In the genomic region with DNA sequence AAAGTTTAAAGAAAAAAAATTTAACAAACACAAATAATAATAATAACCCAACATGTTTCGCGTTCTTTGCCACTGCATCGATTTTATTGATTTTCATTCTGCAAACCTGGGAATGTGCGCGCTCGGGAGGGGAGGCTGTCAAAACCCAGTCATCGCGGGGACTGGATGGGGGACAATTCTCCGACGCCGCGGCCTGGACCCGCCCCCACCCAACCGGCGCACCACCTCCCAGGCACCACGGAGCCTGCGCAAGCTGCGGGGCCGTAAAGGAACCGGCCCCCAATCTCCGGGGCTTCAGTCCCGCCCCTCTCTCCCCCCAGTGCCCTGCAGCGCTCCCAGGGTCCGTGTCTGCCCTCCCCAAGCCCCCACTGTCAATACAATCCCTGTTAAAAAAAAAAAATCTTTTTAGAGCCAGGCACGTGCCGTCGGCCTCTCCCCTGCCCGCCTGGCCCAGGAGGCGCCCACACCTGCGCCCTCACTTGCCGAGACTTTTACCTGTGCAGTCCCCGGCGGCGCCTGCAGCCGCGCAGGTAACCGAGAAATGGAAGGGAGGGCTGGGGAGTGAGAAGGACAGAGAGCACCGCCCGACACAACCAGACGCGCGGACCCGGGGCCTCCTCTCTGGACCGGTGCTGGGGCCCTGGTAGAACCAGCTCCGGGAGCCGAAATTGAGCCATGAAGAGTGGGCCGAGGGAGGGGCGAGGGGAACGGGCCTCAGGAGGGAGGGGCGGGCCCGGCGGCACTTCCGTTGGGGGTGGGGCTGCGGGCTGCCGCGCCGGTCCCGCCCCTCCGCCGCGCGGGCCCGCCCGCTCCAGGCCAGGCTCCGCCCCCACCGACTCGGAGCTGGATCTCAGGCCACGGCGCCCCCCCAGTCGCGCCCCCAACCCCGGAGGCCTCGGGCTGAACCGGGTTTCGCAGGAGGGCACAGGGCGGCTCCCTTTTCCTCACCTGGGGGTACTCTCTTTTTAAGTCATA, we compare ENCODE assay signal across 1 cellular context.
TF ChIP-seq lines count a peak whose summit lies in the region.

No MANE protein-coding gene starts in this region.

TF ChIP-seq in HepG2, 621 proteins besides CTCF, POLR2A, EP300 and RAD21 (continued from another document and continues in another):
- TF ChIP-seq, protein P1, sequence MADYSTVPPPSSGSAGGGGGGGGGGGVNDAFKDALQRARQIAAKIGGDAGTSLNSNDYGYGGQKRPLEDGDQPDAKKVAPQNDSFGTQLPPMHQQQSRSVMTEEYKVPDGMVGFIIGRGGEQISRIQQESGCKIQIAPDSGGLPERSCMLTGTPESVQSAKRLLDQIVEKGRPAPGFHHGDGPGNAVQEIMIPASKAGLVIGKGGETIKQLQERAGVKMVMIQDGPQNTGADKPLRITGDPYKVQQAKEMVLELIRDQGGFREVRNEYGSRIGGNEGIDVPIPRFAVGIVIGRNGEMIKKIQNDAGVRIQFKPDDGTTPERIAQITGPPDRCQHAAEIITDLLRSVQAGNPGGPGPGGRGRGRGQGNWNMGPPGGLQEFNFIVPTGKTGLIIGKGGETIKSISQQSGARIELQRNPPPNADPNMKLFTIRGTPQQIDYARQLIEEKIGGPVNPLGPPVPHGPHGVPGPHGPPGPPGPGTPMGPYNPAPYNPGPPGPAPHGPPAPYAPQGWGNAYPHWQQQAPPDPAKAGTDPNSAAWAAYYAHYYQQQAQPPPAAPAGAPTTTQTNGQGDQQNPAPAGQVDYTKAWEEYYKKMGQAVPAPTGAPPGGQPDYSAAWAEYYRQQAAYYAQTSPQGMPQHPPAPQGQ (CRISPR knock-in tag; IDR thresholded peaks at IDR 0.05; ENCODE audit: borderline replicate concordance), result no peak
- TF ChIP-seq, protein P2, sequence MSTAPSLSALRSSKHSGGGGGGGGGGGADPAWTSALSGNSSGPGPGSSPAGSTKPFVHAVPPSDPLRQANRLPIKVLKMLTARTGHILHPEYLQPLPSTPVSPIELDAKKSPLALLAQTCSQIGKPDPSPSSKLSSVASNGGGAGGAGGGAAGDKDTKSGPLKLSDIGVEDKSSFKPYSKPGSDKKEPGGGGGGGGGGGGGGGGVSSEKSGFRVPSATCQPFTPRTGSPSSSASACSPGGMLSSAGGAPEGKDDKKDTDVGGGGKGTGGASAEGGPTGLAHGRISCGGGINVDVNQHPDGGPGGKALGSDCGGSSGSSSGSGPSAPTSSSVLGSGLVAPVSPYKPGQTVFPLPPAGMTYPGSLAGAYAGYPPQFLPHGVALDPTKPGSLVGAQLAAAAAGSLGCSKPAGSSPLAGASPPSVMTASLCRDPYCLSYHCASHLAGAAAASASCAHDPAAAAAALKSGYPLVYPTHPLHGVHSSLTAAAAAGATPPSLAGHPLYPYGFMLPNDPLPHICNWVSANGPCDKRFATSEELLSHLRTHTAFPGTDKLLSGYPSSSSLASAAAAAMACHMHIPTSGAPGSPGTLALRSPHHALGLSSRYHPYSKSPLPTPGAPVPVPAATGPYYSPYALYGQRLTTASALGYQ (CRISPR knock-in tag; IDR thresholded peaks at IDR 0.05), result no peak
- TF ChIP-seq, protein P3, sequence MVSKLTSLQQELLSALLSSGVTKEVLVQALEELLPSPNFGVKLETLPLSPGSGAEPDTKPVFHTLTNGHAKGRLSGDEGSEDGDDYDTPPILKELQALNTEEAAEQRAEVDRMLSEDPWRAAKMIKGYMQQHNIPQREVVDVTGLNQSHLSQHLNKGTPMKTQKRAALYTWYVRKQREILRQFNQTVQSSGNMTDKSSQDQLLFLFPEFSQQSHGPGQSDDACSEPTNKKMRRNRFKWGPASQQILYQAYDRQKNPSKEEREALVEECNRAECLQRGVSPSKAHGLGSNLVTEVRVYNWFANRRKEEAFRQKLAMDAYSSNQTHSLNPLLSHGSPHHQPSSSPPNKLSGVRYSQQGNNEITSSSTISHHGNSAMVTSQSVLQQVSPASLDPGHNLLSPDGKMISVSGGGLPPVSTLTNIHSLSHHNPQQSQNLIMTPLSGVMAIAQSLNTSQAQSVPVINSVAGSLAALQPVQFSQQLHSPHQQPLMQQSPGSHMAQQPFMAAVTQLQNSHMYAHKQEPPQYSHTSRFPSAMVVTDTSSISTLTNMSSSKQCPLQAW (CRISPR knock-in tag; IDR thresholded peaks at IDR 0.05), result peak; percentile 57; the same call in 1 of the 2 replicates
- TF ChIP-seq, protein P4, sequence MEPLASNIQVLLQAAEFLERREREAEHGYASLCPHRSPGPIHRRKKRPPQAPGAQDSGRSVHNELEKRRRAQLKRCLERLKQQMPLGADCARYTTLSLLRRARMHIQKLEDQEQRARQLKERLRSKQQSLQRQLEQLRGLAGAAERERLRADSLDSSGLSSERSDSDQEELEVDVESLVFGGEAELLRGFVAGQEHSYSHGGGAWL (CRISPR knock-in tag; IDR thresholded peaks at IDR 0.05), result no peak; the same call in 1 of the 2 replicates
- TF ChIP-seq JDP2 (CRISPR knock-in tag; IDR thresholded peaks at IDR 0.05; ENCODE audit: borderline replicate concordance) (no peak), ZNF24 (IDR thresholded peaks at IDR 0.05) (no peak), IRX3 (CRISPR knock-in tag; IDR thresholded peaks at IDR 0.05; ENCODE audit: borderline replicate concordance, low read depth) (peak; percentile 85; the same call in 1 of the 2 replicates), ZNF737 (CRISPR knock-in tag; IDR thresholded peaks at IDR 0.05; ENCODE audit: borderline replicate concordance) (no peak), ZFP82 (CRISPR knock-in tag; IDR thresholded peaks at IDR 0.05; ENCODE audit: borderline replicate concordance) (no peak), NFKBIZ (CRISPR knock-in tag; IDR thresholded peaks at IDR 0.05) (no peak), ZNF543 (CRISPR knock-in tag; IDR thresholded peaks at IDR 0.05) (no peak), ZNF251 (CRISPR knock-in tag; IDR thresholded peaks at IDR 0.05) (no peak), ZNF577 (CRISPR knock-in tag; IDR thresholded peaks at IDR 0.05; ENCODE audit: borderline replicate concordance, low read depth) (no peak), ZC3H13 (CRISPR knock-in tag; IDR thresholded peaks at IDR 0.05) (peak; percentile 80; the same call in 1 of the 2 replicates), GABPA (IDR thresholded peaks at IDR 0.05; ENCODE audit: low read depth, low read length) (no peak), GABPA (CRISPR knock-in tag; IDR thresholded peaks at IDR 0.05; ENCODE audit: low read depth) (peak; percentile 69)
- TF ChIP-seq, protein P5, sequence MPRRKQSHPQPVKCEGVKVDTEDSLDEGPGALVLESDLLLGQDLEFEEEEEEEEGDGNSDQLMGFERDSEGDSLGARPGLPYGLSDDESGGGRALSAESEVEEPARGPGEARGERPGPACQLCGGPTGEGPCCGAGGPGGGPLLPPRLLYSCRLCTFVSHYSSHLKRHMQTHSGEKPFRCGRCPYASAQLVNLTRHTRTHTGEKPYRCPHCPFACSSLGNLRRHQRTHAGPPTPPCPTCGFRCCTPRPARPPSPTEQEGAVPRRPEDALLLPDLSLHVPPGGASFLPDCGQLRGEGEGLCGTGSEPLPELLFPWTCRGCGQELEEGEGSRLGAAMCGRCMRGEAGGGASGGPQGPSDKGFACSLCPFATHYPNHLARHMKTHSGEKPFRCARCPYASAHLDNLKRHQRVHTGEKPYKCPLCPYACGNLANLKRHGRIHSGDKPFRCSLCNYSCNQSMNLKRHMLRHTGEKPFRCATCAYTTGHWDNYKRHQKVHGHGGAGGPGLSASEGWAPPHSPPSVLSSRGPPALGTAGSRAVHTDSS (CRISPR knock-in tag; conservative IDR thresholded peaks at IDR 0.05), result no peak
- TF ChIP-seq, protein P6, sequence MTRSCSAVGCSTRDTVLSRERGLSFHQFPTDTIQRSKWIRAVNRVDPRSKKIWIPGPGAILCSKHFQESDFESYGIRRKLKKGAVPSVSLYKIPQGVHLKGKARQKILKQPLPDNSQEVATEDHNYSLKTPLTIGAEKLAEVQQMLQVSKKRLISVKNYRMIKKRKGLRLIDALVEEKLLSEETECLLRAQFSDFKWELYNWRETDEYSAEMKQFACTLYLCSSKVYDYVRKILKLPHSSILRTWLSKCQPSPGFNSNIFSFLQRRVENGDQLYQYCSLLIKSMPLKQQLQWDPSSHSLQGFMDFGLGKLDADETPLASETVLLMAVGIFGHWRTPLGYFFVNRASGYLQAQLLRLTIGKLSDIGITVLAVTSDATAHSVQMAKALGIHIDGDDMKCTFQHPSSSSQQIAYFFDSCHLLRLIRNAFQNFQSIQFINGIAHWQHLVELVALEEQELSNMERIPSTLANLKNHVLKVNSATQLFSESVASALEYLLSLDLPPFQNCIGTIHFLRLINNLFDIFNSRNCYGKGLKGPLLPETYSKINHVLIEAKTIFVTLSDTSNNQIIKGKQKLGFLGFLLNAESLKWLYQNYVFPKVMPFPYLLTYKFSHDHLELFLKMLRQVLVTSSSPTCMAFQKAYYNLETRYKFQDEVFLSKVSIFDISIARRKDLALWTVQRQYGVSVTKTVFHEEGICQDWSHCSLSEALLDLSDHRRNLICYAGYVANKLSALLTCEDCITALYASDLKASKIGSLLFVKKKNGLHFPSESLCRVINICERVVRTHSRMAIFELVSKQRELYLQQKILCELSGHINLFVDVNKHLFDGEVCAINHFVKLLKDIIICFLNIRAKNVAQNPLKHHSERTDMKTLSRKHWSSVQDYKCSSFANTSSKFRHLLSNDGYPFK (CRISPR knock-in tag; IDR thresholded peaks at IDR 0.05; ENCODE audit: borderline replicate concordance), result no peak; the same call in 1 of the 2 replicates
- TF ChIP-seq, protein P7, sequence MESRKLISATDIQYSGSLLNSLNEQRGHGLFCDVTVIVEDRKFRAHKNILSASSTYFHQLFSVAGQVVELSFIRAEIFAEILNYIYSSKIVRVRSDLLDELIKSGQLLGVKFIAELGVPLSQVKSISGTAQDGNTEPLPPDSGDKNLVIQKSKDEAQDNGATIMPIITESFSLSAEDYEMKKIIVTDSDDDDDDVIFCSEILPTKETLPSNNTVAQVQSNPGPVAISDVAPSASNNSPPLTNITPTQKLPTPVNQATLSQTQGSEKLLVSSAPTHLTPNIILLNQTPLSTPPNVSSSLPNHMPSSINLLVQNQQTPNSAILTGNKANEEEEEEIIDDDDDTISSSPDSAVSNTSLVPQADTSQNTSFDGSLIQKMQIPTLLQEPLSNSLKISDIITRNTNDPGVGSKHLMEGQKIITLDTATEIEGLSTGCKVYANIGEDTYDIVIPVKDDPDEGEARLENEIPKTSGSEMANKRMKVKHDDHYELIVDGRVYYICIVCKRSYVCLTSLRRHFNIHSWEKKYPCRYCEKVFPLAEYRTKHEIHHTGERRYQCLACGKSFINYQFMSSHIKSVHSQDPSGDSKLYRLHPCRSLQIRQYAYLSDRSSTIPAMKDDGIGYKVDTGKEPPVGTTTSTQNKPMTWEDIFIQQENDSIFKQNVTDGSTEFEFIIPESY (CRISPR knock-in tag; IDR thresholded peaks at IDR 0.05), result no peak
- TF ChIP-seq, protein P8, sequence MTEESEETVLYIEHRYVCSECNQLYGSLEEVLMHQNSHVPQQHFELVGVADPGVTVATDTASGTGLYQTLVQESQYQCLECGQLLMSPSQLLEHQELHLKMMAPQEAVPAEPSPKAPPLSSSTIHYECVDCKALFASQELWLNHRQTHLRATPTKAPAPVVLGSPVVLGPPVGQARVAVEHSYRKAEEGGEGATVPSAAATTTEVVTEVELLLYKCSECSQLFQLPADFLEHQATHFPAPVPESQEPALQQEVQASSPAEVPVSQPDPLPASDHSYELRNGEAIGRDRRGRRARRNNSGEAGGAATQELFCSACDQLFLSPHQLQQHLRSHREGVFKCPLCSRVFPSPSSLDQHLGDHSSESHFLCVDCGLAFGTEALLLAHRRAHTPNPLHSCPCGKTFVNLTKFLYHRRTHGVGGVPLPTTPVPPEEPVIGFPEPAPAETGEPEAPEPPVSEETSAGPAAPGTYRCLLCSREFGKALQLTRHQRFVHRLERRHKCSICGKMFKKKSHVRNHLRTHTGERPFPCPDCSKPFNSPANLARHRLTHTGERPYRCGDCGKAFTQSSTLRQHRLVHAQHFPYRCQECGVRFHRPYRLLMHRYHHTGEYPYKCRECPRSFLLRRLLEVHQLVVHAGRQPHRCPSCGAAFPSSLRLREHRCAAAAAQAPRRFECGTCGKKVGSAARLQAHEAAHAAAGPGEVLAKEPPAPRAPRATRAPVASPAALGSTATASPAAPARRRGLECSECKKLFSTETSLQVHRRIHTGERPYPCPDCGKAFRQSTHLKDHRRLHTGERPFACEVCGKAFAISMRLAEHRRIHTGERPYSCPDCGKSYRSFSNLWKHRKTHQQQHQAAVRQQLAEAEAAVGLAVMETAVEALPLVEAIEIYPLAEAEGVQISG (CRISPR knock-in tag; IDR thresholded peaks at IDR 0.05), result 0 out of 2 replicates have a peak, but pooled peaks have one; percentile 24
- TF ChIP-seq, protein P9, sequence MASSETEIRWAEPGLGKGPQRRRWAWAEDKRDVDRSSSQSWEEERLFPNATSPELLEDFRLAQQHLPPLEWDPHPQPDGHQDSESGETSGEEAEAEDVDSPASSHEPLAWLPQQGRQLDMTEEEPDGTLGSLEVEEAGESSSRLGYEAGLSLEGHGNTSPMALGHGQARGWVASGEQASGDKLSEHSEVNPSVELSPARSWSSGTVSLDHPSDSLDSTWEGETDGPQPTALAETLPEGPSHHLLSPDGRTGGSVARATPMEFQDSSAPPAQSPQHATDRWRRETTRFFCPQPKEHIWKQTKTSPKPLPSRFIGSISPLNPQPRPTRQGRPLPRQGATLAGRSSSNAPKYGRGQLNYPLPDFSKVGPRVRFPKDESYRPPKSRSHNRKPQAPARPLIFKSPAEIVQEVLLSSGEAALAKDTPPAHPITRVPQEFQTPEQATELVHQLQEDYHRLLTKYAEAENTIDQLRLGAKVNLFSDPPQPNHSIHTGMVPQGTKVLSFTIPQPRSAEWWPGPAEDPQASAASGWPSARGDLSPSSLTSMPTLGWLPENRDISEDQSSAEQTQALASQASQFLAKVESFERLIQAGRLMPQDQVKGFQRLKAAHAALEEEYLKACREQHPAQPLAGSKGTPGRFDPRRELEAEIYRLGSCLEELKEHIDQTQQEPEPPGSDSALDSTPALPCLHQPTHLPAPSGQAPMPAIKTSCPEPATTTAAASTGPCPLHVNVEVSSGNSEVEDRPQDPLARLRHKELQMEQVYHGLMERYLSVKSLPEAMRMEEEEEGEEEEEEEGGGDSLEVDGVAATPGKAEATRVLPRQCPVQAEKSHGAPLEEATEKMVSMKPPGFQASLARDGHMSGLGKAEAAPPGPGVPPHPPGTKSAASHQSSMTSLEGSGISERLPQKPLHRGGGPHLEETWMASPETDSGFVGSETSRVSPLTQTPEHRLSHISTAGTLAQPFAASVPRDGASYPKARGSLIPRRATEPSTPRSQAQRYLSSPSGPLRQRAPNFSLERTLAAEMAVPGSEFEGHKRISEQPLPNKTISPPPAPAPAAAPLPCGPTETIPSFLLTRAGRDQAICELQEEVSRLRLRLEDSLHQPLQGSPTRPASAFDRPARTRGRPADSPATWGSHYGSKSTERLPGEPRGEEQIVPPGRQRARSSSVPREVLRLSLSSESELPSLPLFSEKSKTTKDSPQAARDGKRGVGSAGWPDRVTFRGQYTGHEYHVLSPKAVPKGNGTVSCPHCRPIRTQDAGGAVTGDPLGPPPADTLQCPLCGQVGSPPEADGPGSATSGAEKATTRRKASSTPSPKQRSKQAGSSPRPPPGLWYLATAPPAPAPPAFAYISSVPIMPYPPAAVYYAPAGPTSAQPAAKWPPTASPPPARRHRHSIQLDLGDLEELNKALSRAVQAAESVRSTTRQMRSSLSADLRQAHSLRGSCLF (CRISPR knock-in tag; IDR thresholded peaks at IDR 0.05; ENCODE audit: borderline replicate concordance), result no peak
- TF ChIP-seq, protein P10, sequence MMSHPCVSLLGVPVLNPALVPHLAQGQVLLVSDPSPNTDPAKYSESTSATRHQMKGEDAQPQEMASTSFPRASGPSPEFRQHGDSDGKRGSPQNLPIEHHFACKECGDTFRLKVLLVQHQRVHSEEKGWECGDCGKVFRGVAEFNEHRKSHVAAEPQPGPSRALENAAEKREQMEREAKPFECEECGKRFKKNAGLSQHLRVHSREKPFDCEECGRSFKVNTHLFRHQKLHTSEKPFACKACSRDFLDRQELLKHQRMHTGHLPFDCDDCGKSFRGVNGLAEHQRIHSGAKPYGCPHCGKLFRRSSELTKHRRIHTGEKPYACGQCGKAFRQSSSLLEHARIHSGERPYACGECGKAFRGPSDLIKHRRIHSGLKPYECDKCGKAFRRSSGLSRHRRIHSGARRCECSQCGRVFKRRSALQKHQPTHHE (CRISPR knock-in tag; IDR thresholded peaks at IDR 0.05; ENCODE audit: borderline replicate concordance), result no peak
